In the genomic region with DNA sequence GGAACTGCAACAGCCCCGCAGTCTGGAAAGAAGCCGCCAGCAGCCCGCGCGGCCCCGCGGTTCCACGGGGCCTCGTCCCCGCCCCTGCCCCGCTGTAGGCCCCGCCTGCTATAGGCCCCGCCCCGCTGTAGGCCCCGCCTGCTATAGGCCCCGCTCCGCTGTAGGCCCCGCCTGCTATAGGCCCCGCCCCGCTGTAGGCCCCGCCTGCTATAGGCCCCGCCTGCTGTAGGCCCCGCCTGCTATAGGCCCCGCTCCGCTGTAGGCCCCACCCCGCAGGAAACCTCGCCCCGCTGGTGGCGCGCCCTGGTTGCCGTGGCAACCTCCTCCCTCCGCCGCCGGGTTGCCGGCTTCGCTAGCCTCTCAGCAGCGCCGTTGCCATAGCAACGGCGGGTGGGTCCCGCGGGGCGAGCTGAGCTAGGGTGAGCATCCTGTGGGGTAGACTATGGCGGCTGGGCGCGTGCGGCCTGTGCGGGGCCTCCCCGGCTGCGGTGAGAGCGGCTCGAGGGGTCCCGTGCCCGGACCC, we compare ENCODE assay signal across 8 cellular contexts. TPM values are rescaled to one million over a fixed set of nuclear protein-coding genes. Genes with fewer than 3 reads are reported as not detected.
A peak's percentile ranks its signal among the peaks of the same experiment; 100 is the strongest.
DNase-seq lines count a peak whose midpoint lies in the region; ATAC-seq and TF ChIP-seq lines count a peak whose summit lies in the region.

No MANE protein-coding gene starts in this region.

- H3K36me3 Mint-ChIP-seq in Caco-2 (ENCODE audit: insufficient read depth, unreplicated experiment) (no peaks in the 10 kb centered on the region), neural crest cell (ENCODE audit: low read depth) (no peaks in the 10 kb centered on the region)

- H3K9me3 Mint-ChIP-seq in Caco-2 (ENCODE audit: unreplicated experiment) = no peaks in the 10 kb centered on the region
- no peaks in the 10 kb centered on the region for H3K9me3 Mint-ChIP-seq in neural crest cell

- H3K27me3 ChIP-seq in Caco-2 (replicated peaks; ENCODE audit: control insufficient read depth, insufficient read depth, low read length) = no peaks in the 10 kb centered on the region

- DNase-seq in Caco-2 (peak; percentile 88 to 89), KG1 (lab: John Stamatoyannopoulos, UW) (peak; percentile 27), SHP77 treated with DMSO at 0.1 percent for 48 hours (lab: John Stamatoyannopoulos, UW) (peak; percentile 81), fibroblast of the conjunctiva (ENCODE audit: low read depth) (peak; percentile 83), neural crest cell (ENCODE audit: low read depth, low spot score) (peak; percentile 96)
- DNase-seq in activated T-helper 9 cell treated with anti-CD3 and anti-CD28 coated beads, Interleukin-2, amount 50 U/mL, for 16 hours (ENCODE audit: low read depth) = peak; percentile 95
- peak; percentile 92 for DNase-seq in stimulated activated naive CD4-positive, alpha-beta T cell treated with Interleukin-2 at 50 U/mL for 16 hours (lab: John Stamatoyannopoulos, UW)

- intact Hi-C loops in Caco-2 (cut with micrococcal nuclease; ENCODE audit: unreplicated experiment) = no loop called here

- no peaks in the 10 kb centered on the region for H3K9me3 ChIP-seq in Caco-2

- POLR2A ChIA-PET in Caco-2 (lab: Charles Lee) = no interaction called here

- no peaks in the 10 kb centered on the region for H3K36me3 ChIP-seq in Caco-2 (ENCODE audit: control insufficient read depth, insufficient read depth, low read length)

- no peak overlapping the region for H3K27ac Mint-ChIP-seq in Caco-2 (ENCODE audit: unreplicated experiment)
- H3K27ac Mint-ChIP-seq in neural crest cell (ENCODE audit: unreplicated experiment) = no peak overlapping the region

- peak; percentile 90 for ATAC-seq in GM21529 (IDR thresholded peaks at IDR 0.05; ENCODE audit: unreplicated experiment)

- H3K4me1 Mint-ChIP-seq in Caco-2 (ENCODE audit: low read depth, unreplicated experiment) (no peaks in the 10 kb centered on the region), neural crest cell (no peaks in the 10 kb centered on the region)

- H3K4me1 ChIP-seq in Caco-2 = no peaks in the 10 kb centered on the region

- no peak overlapping the region for H3K4me3 ChIP-seq in Caco-2 (ENCODE audit: low read depth, low read length)

- H3K27me3 Mint-ChIP-seq in Caco-2 (ENCODE audit: insufficient read depth, unreplicated experiment) = peaks cover 12% of the 10 kb centered on the region
- H3K27me3 Mint-ChIP-seq in neural crest cell (ENCODE audit: low read depth) = peaks cover 48% of the 10 kb centered on the region

- TF ChIP-seq CTCF in Caco-2 (IDR thresholded peaks at IDR 0.05; ENCODE audit: insufficient read depth in 1 of 2, low read depth in 1 of 2, low read length in 1 of 2, severe bottlenecking in 1 of 2, unreplicated experiment in 1 of 2) = no peak
- TF ChIP-seq CTCF in neural crest cell (conservative IDR thresholded peaks at IDR 0.05) = no peak

- no peak overlapping the region for H3K4me3 Mint-ChIP-seq in Caco-2 (ENCODE audit: unreplicated experiment)
- H3K4me3 Mint-ChIP-seq in neural crest cell = no peak overlapping the region

- BruUV-seq in Caco-2 (replicated peaks; lab: Mats Ljungman, UMichigan) = no TSS peak

- CTCF ChIA-PET in Caco-2 (lab: Charles Lee) = no interaction called here

RNA-seq across cellular contexts. Expression of a gene that starts 12.2 kb away (rescaled TPM):
- total RNA-seq in Caco-2 (2022) (29.8 and 33.1 TPM in 2 replicates), neural crest cell (90.9 and 91.3 TPM in 2 replicates)

RNA-seq across cellular contexts. Expression of a gene that starts 36.4 kb away (rescaled TPM):
- total RNA-seq in Caco-2 (2022) (0.20 and 0.39 TPM in 2 replicates), neural crest cell (not detected in 2 replicates)

Comparison
In these comparisons a context has a peak if more than half of its experiments do, and no peak if none do; other contexts are left out.
1. DNase-seq: peak in every context shown above with its lines; median percentile 96 in neural crest cell; 95 in activated T-helper 9 cell treated with anti-CD3 and anti-CD28 coated beads, Interleukin-2, amount 50 U/mL, for 16 hours; 92 in stimulated activated naive CD4-positive, alpha-beta T cell treated with Interleukin-2 at 50 U/mL for 16 hours; 88 in Caco-2; 83 in fibroblast of the conjunctiva; 81 in SHP77 treated with DMSO at 0.1 percent for 48 hours; 27 in KG1.